In the genomic region with DNA sequence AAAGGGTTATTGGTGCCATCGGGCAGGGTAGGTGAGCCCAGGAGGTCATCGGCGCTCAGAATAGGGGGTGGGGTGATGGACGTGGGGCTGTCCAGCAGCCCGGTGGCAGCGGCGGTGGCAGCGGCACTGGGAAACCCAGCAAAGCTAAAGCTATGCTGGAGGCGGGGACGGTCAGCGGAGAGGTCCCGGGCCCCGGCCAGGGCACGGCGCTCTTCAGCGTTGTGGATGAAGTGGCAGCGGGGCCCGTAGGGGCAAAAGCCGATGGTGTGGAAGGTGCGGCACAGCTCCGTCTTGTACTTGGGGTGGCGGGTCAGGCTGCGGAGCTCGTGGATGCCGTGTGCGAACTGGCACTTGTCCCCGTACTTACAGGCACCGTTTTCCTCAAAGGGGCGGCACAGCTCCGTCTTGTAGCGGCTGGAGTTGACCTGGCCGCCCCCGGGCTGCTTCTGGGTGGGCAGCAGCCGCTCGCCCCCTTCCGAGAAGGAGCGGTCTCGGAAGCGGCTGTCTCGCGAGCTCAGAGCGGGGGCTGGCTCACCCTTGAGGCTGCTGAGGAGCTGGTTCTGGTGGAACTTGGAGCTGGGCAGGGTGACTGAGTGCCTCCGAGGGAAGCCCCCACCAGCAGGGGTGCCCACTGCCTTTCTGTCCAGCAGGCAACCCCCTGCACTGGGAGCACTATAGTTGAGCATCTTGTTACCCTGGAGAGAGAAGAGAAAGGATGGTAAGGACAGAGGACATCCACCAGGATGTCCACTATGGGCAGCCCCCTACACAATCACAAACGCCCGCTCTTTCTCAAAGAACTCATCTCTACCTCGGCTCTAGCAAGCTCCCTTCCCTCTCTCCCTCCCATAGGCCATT, we compare ENCODE assay signal across 8 cellular contexts. TPM values are rescaled to one million over a fixed set of nuclear protein-coding genes. Genes with fewer than 3 reads are reported as not detected.
DNase-seq lines count a peak whose midpoint lies in the region; ATAC-seq and TF ChIP-seq lines count a peak whose summit lies in the region.

No MANE protein-coding gene starts in this region.

- H3K4me3 ChIP-seq in HEK293 (ENCODE audit: low read depth, low read length) (no peak overlapping the region), left ventricle myocardium inferior (peak overlapping the region; percentile 96), sigmoid colon (peak overlapping the region; percentile 76 to 88 (median 80))

- POLR2A ChIA-PET in HEK293 (lab: Yijun Ruan, JAX), result no interaction called here

- peaks cover 14 to 27% of the 10 kb centered on the region in 2 experiments for H3K36me3 ChIP-seq in HEK293 (ENCODE audit: control insufficient read depth in 2 of 2, insufficient read depth in 1 of 2, low read length in 2 of 2)
- H3K36me3 ChIP-seq in left ventricle myocardium inferior, result peaks cover 40% of the 10 kb centered on the region
- H3K36me3 ChIP-seq in sigmoid colon, result peaks cover 27 to 53% (median 35%) of the 10 kb centered on the region in 4 donors

- TF ChIP-seq CTCF in HEK293 (tag by site-specific recombination; IDR thresholded peaks at IDR 0.05) (no peak), left ventricle myocardium inferior (IDR thresholded peaks at IDR 0.05; ENCODE audit: borderline replicate concordance) (no peak), sigmoid colon (IDR thresholded peaks at IDR 0.05) (no peak)

- no peaks in the 10 kb centered on the region for H3K9me3 ChIP-seq in HEK293 (ENCODE audit: control insufficient read depth, insufficient read depth, low read depth, low read length)
- H3K9me3 ChIP-seq in left ventricle myocardium inferior (replicated peaks), result no peaks in the 10 kb centered on the region
- no peaks in the 10 kb centered on the region for H3K9me3 ChIP-seq in sigmoid colon

- H3K27me3 ChIP-seq in left ventricle myocardium inferior (ENCODE audit: low read depth) (no peaks in the 10 kb centered on the region), sigmoid colon (no peaks in the 10 kb centered on the region)

- peak overlapping the region; percentile 99 for H3K27ac Mint-ChIP-seq in activated T-helper 17 cell treated with anti-CD3 and anti-CD28 coated beads, Interleukin-2, amount 50 U/mL, for 72 hours

- peaks cover 34% of the 10 kb centered on the region for H3K4me1 Mint-ChIP-seq in activated T-helper 17 cell treated with anti-CD3 and anti-CD28 coated beads, Interleukin-2, amount 50 U/mL, for 72 hours

- no peaks in the 10 kb centered on the region for H3K9me3 Mint-ChIP-seq in activated T-helper 17 cell treated with anti-CD3 and anti-CD28 coated beads, Interleukin-2, amount 50 U/mL, for 72 hours

- H3K27ac ChIP-seq in HEK293 (ENCODE audit: extremely low read depth, low read depth, low read length) (0 out of 2 replicates have a peak overlapping the region, but pooled peaks have one; percentile 11), left ventricle myocardium inferior (replicated peaks) (peak overlapping the region; percentile 100), sigmoid colon (peak overlapping the region; percentile 98 to 100 (median 99))

- 4 to 18% methylated on average over 46 of the region's 46 CpGs for WGBS in sigmoid colon, 2 donors

- no peak for TF ChIP-seq POLR2A in sigmoid colon (IDR thresholded peaks at IDR 0.05)

- DNase-seq in left ventricle myocardium inferior (no peak), sigmoid colon (peak; percentile 80), NCI-H1436 (lab: John Stamatoyannopoulos, UW) (no peak), NCI-H1105 treated with DMSO at 0.1 percent for 48 hours (lab: John Stamatoyannopoulos, UW) (no peak)

- intact Hi-C loops in left ventricle myocardium inferior (cut with micrococcal nuclease), result no loop called here
- intact Hi-C loops in sigmoid colon (cut with DNase I), result loop anchor here (2.0 to 10.0 kb wide), 6 partner anchors 165 to 648 kb away; no protein-coding TSS in a partner anchor

- TF ChIP-seq EP300 in sigmoid colon (IDR thresholded peaks at IDR 0.05), result no peak

- peaks cover 7% of the 10 kb centered on the region; the same call in 1 of the 2 replicates for H3K4me1 ChIP-seq in HEK293 (ENCODE audit: control insufficient read depth, insufficient read depth, low read length)
- peaks cover 81% of the 10 kb centered on the region for H3K4me1 ChIP-seq in left ventricle myocardium inferior
- H3K4me1 ChIP-seq in sigmoid colon, result peaks cover 0 to 31% (median 24%) of the 10 kb centered on the region in 4 donors

- no peaks in the 10 kb centered on the region for H3K27me3 Mint-ChIP-seq in activated T-helper 17 cell treated with anti-CD3 and anti-CD28 coated beads, Interleukin-2, amount 50 U/mL, for 72 hours

- CTCF ChIA-PET in HEK293 (lab: Yijun Ruan, JAX), result interaction anchor here (0.6 to 1.3 kb wide), 5 partner anchors 10 to 581 kb away, joined by 3 to 5 read pairs (median 3); no protein-coding TSS in a partner anchor

- peaks cover 89% of the 10 kb centered on the region for H3K36me3 Mint-ChIP-seq in activated T-helper 17 cell treated with anti-CD3 and anti-CD28 coated beads, Interleukin-2, amount 50 U/mL, for 72 hours (ENCODE audit: low read depth)

- H3K4me3 Mint-ChIP-seq in activated T-helper 17 cell treated with anti-CD3 and anti-CD28 coated beads, Interleukin-2, amount 50 U/mL, for 72 hours, result peak overlapping the region; percentile 87

- no peak for ATAC-seq in activated T-helper 17 cell treated with anti-CD3 and anti-CD28 coated beads, Interleukin-2, amount 50 U/mL, for 72 hours (replicated peaks)
- ATAC-seq in HG03378 (IDR thresholded peaks at IDR 0.05; ENCODE audit: unreplicated experiment) (no peak), GM18861 (IDR thresholded peaks at IDR 0.05; ENCODE audit: unreplicated experiment) (no peak)

TF ChIP-seq in HEK293, 187 proteins besides CTCF, POLR2A, EP300 and RAD21:
- TF ChIP-seq ZNF211 (tag by site-specific recombination; IDR thresholded peaks at IDR 0.05; ENCODE audit: low read depth), result no peak
- TF ChIP-seq ZNF521 (tag by site-specific recombination; IDR thresholded peaks at IDR 0.05), result no peak
- no peak for TF ChIP-seq ZXDB (tag by site-specific recombination; IDR thresholded peaks at IDR 0.05)
- TF ChIP-seq ZSCAN16 (tag by site-specific recombination; IDR thresholded peaks at IDR 0.05), result no peak

RNA-seq across cellular contexts. Expression of a gene that starts 2.8 kb away (rescaled TPM):
- 100 to 1,000 TPM in 1 of 2 donors, 10 to 100 TPM in 1; 57.7 to 146 TPM for total RNA-seq in activated T-helper 17 cell treated with anti-CD3 and anti-CD28 coated beads, Interleukin-2, amount 50 U/mL, for 72 hours
- 48.0 TPM for total RNA-seq in left ventricle myocardium inferior
- total RNA-seq in sigmoid colon, result 100 to 1,000 TPM; 217 to 413 (median 239) TPM
- polyA plus RNA-seq in sigmoid colon, result 100 to 1,000 TPM in 1 of 3 donors, 10 to 100 TPM in 2; 26.6 to 141 (median 52.9) TPM

Comparison
In these comparisons a context has a peak if more than half of its experiments do, and no peak if none do; other contexts are left out.
1. H3K27ac ChIP-seq: peak in every context shown above with its lines; median percentile 100 in left ventricle myocardium inferior; 99 in sigmoid colon; 11 in HEK293.